ENCODE assay signal across 24 cellular contexts in the genomic region with DNA sequence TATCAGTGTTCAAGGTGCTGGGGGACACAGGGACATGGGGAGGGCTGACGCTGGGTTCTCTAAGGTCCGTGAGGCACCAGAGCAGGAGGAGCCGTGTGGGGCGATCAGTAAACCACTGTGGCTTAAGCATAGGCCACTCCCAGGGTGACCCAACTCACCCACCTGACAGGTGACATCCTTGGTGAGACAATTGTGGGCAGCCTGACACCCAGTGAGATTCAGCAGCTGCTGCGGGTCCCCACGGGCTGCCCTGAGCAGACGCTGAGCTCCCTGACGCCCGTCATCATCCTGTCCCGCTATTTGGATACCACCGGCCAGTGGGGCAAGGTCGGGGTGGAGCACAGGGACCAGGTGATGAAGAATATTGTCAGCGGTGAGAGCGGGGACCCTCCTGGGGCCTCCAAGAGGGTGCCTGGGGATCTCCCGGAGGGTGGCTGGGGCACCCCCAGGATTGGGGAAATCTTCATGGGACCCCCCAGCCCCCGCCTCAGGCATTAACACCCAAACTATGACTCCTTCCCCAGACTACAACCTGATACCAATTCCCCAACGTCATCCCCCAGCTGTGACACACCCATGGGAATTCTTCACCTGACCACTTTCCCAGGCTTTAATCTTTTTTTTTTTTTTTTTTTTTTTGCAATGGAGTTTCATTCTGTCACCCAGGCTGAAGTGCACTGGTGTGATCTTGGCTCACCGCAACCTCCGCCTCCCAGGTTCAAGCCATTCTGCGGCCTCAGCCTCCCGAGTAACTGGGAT. TPM values are rescaled to one million over a fixed set of nuclear protein-coding genes. Genes with fewer than 3 reads are reported as not detected.
"Had no signal": no experiment of that assay in that cellular context is flagged by ENCODE, and none has a peak within 500 bp of the region (broad histone marks: within the 10 kb centered on the region; RNA-seq: fewer than 3 reads in every experiment).

No MANE protein-coding gene starts in this region.

- DNase-seq: effector memory CD8-positive, alpha-beta T cell; esophagus squamous epithelium; foreskin fibroblast; glutamatergic neuron; immature natural killer cell; kidney; left cardiac atrium; left ventricle myocardium superior; mesendoderm; naive B cell; psoas muscle; retina; right lobe of liver; stimulated activated CD4-positive, alpha-beta T cell treated with anti-CD3 and anti-CD28 coated beads, Interleukin-4, amount 100 ng/mL, for 1 hour; stimulated activated CD8-positive, alpha-beta memory T cell treated with anti-CD3 and anti-CD28 coated beads, Interleukin-4, amount 100 ng/mL, for 48 hours; tibial artery; upper lobe of right lung had no signal

- H3K27ac ChIP-seq: epithelial cell of prostate, esophagus squamous epithelium, gastroesophageal sphincter, psoas muscle, right lobe of liver, tibial artery, upper lobe of right lung, vagina had no signal

- ATAC-seq: effector memory CD8-positive, alpha-beta T cell; gastroesophageal sphincter; left cardiac atrium; left ventricle myocardium superior; psoas muscle; stimulated activated effector memory CD8-positive, alpha-beta T cell treated with anti-CD3 and anti-CD28 coated beads, Interleukin-12 subunit alpha, Interleukin-12 subunit beta, amount 100 ng/mL, for 72 hours; upper lobe of right lung had no signal

- H3K36me3 ChIP-seq: esophagus squamous epithelium, gastroesophageal sphincter, right lobe of liver, tibial artery, upper lobe of right lung, vagina had no signal

- H3K9me3 ChIP-seq: esophagus squamous epithelium, gastroesophageal sphincter, psoas muscle, right lobe of liver, tibial artery, upper lobe of right lung, vagina had no signal

- H3K4me3 ChIP-seq: esophagus squamous epithelium, gastroesophageal sphincter, lung, psoas muscle, right lobe of liver, tibial artery, upper lobe of right lung, vagina had no signal

- H3K27me3 ChIP-seq: right lobe of liver, upper lobe of right lung, vagina had no signal

- H3K4me1 ChIP-seq: esophagus squamous epithelium, gastroesophageal sphincter, psoas muscle, right lobe of liver, tibial artery, upper lobe of right lung, vagina had no signal

RNA-seq across cellular contexts. Expression of gene RDH8, which starts 39.5 kb away (rescaled TPM):
- total RNA-seq: esophagus squamous epithelium, gastroesophageal sphincter, kidney, left cardiac atrium, left ventricle myocardium superior, lung, omental fat pad, psoas muscle, right lobe of liver, temporal lobe, upper lobe of right lung, vagina had no signal
- polyA plus RNA-seq: immature natural killer cell, lung, psoas muscle had no signal

RNA-seq across cellular contexts. Expression of gene COL5A3, which starts 42.5 kb away (rescaled TPM):
- polyA plus RNA-seq: immature natural killer cell had no signal

RNA-seq across cellular contexts. Expression of gene ANGPTL6, which starts 49.7 kb away (rescaled TPM):
- total RNA-seq: gastroesophageal sphincter, left ventricle myocardium superior, psoas muscle, vagina had no signal
